ENCODE assay signal across 14 cellular contexts in genomic region chr10:109881481-109881880, GRCh38. TPM values are rescaled to one million over a fixed set of nuclear protein-coding genes. Genes with fewer than 3 reads are reported as not detected.
DNase-seq lines count a peak whose midpoint lies in the region; ATAC-seq and TF ChIP-seq lines count a peak whose summit lies in the region.
"Had no signal": no experiment of that assay in that cellular context is flagged by ENCODE, and none has a peak within 500 bp of the region (broad histone marks: within the 10 kb centered on the region; RNA-seq: fewer than 3 reads in every experiment).

No MANE protein-coding gene starts in this region.

- peaks cover 3% of the 10 kb centered on the region; the same call in 1 of the 2 replicates for H3K79me2 ChIP-seq in KMS-11 (ENCODE audit: insufficient read depth, low read depth)

- CTCF ChIA-PET in CD8-positive, alpha-beta memory T cell (lab: Charles Lee), result interaction anchor here (0.9 to 1.0 kb wide), 2 partner anchors 29 to 76 kb away, joined by 3 read pairs; no protein-coding TSS in a partner anchor

- peaks cover 3% of the 10 kb centered on the region; the same call in 1 of the 2 replicates for H3K36me3 ChIP-seq in KMS-11 (ENCODE audit: insufficient read depth)
- peaks cover 38% of the 10 kb centered on the region for H3K36me3 ChIP-seq in WERI-Rb-1
- H3K36me3 ChIP-seq in CD8-positive, alpha-beta memory T cell (ENCODE audit: insufficient read depth, low read length), result peaks cover 44% of the 10 kb centered on the region

- H3K27me3 Mint-ChIP-seq in CD8-positive, alpha-beta memory T cell, result no peaks in the 10 kb centered on the region

- POLR2A ChIA-PET in CD8-positive, alpha-beta memory T cell (lab: Charles Lee), result no interaction called here

- peaks cover 27% of the 10 kb centered on the region for H3K4me1 Mint-ChIP-seq in stimulated activated effector memory CD8-positive, alpha-beta T cell treated with anti-CD3 and anti-CD28 coated beads, Interleukin-12 subunit alpha, Interleukin-12 subunit beta, amount 100 ng/mL, for 72 hours
- H3K4me1 Mint-ChIP-seq in CD8-positive, alpha-beta memory T cell, result peaks cover 6 to 14% (median 10%) of the 10 kb centered on the region in 3 donors

- H3K27me3 ChIP-seq in KMS-11 (ENCODE audit: insufficient read depth, low read depth) (no peaks in the 10 kb centered on the region), WERI-Rb-1 (ENCODE audit: insufficient read depth, low read depth, severe bottlenecking) (no peaks in the 10 kb centered on the region)
- H3K27me3 ChIP-seq in CD8-positive, alpha-beta memory T cell (ENCODE audit: insufficient read depth, low read length, poor library complexity, severe bottlenecking), result no peaks in the 10 kb centered on the region
- H3K27me3 ChIP-seq: adrenal gland, BE2C had no signal

- no peaks in the 10 kb centered on the region for H3K9me3 Mint-ChIP-seq in stimulated activated effector memory CD8-positive, alpha-beta T cell treated with anti-CD3 and anti-CD28 coated beads, Interleukin-12 subunit alpha, Interleukin-12 subunit beta, amount 100 ng/mL, for 72 hours
- no peaks in the 10 kb centered on the region for H3K9me3 Mint-ChIP-seq in CD8-positive, alpha-beta memory T cell

- H4K20me1 ChIP-seq in KMS-11 (ENCODE audit: insufficient read depth), result no peaks in the 10 kb centered on the region

- H3K27ac ChIP-seq in KMS-11, result peak overlapping the region; percentile 99
- H3K27ac ChIP-seq in WERI-Rb-1, result no peak overlapping the region
- no peak overlapping the region for H3K27ac ChIP-seq in CD8-positive, alpha-beta memory T cell (ENCODE audit: low read depth, low read length)
- H3K27ac ChIP-seq: adrenal gland, parathyroid adenoma had no signal

- H3K9ac ChIP-seq in KMS-11, result peak overlapping the region; percentile 25; the same call in 1 of the 2 replicates
- H3K9ac ChIP-seq: parathyroid adenoma had no signal

- peaks cover 96% of the 10 kb centered on the region for H3K36me3 Mint-ChIP-seq in stimulated activated effector memory CD8-positive, alpha-beta T cell treated with anti-CD3 and anti-CD28 coated beads, Interleukin-12 subunit alpha, Interleukin-12 subunit beta, amount 100 ng/mL, for 72 hours
- peaks cover 5 to 85% (median 21%) of the 10 kb centered on the region in 3 donors for H3K36me3 Mint-ChIP-seq in CD8-positive, alpha-beta memory T cell

- ATAC-seq in GM19351 (IDR thresholded peaks at IDR 0.05; ENCODE audit: unreplicated experiment), result peak; percentile 23
- peak; percentile 22 for ATAC-seq in HG02678 (IDR thresholded peaks at IDR 0.05; ENCODE audit: unreplicated experiment)
- ATAC-seq in stimulated activated effector memory CD8-positive, alpha-beta T cell treated with anti-CD3 and anti-CD28 coated beads, Interleukin-12 subunit alpha, Interleukin-12 subunit beta, amount 100 ng/mL, for 72 hours, result no peak
- no peak for ATAC-seq in HG03378 (IDR thresholded peaks at IDR 0.05; ENCODE audit: unreplicated experiment)

- H3K4me3 Mint-ChIP-seq in stimulated activated effector memory CD8-positive, alpha-beta T cell treated with anti-CD3 and anti-CD28 coated beads, Interleukin-12 subunit alpha, Interleukin-12 subunit beta, amount 100 ng/mL, for 72 hours, result no peak overlapping the region
- no peak overlapping the region for H3K4me3 Mint-ChIP-seq in CD8-positive, alpha-beta memory T cell

- peak overlapping the region; percentile 27 for H3K27ac Mint-ChIP-seq in stimulated activated effector memory CD8-positive, alpha-beta T cell treated with anti-CD3 and anti-CD28 coated beads, Interleukin-12 subunit alpha, Interleukin-12 subunit beta, amount 100 ng/mL, for 72 hours
- peak overlapping the region in 2 of 8 donors; percentile 50 to 70 for H3K27ac Mint-ChIP-seq in CD8-positive, alpha-beta memory T cell

- H2AFZ ChIP-seq in KMS-11 (ENCODE audit: low read depth), result no peak overlapping the region
- H2AFZ ChIP-seq: parathyroid adenoma had no signal

- H3K4me3 ChIP-seq in KMS-11 (IDR thresholded peaks at IDR 0.05; ENCODE audit: insufficient read depth, low read depth, low read length), result no peak overlapping the region
- no peak overlapping the region for H3K4me3 ChIP-seq in WERI-Rb-1 (ENCODE audit: low read depth, low read length)
- no peak overlapping the region for H3K4me3 ChIP-seq in CD8-positive, alpha-beta memory T cell (ENCODE audit: low read length)
- H3K4me3 ChIP-seq: adrenal gland had no signal

- no peak for DNase-seq in stimulated activated effector memory CD8-positive, alpha-beta T cell treated with anti-CD3 and anti-CD28 coated beads, Interleukin-12 subunit alpha, Interleukin-12 subunit beta, amount 100 ng/mL, for 72 hours (ENCODE audit: low spot score in 2 of 2)
- no peak for DNase-seq in WERI-Rb-1
- no peak for DNase-seq in CD8-positive, alpha-beta memory T cell
- DNase-seq: activated CD4-positive, alpha-beta T cell treated with anti-CD3 and anti-CD28 coated beads for 1 hour; BE2C; erythroblast; NCI-H2081 treated with DMSO at 0.1 percent for 48 hours; NCI-H774 had no signal

- TF ChIP-seq CTCF in KMS-11 (conservative IDR thresholded peaks at IDR 0.05; ENCODE audit: low read depth, low read length) (no peak), WERI-Rb-1 (IDR thresholded peaks at IDR 0.05; ENCODE audit: low read depth, low read length) (no peak)

- peak overlapping the region; percentile 58 for H3K4me2 ChIP-seq in KMS-11

- H3K9me3 ChIP-seq in WERI-Rb-1 (ENCODE audit: severe bottlenecking), result no peaks in the 10 kb centered on the region
- H3K9me3 ChIP-seq in CD8-positive, alpha-beta memory T cell (ENCODE audit: low read length), result no peaks in the 10 kb centered on the region
- H3K9me3 ChIP-seq: adrenal gland, BE2C had no signal

- H3K4me1 ChIP-seq in KMS-11 (ENCODE audit: low read depth, poor library complexity, severe bottlenecking), result peaks cover 70% of the 10 kb centered on the region
- H3K4me1 ChIP-seq in CD8-positive, alpha-beta memory T cell (ENCODE audit: insufficient read depth, low read length), result no peaks in the 10 kb centered on the region

RNA-seq across cellular contexts. Expression of gene XPNPEP1, which starts 41.8 kb away (rescaled TPM):
- 10 to 100 TPM; 50.2 to 56.1 TPM for total RNA-seq in CD8-positive, alpha-beta memory T cell
- polyA plus RNA-seq in CD8-positive, alpha-beta memory T cell, result 29.7 TPM

Comparison
In these comparisons a context has a peak if more than half of its experiments do, and no peak if none do; other contexts are left out.
1. ATAC-seq: peak in GM19351 (single experiment) and HG02678 (single experiment); none in stimulated activated effector memory CD8-positive, alpha-beta T cell treated with anti-CD3 and anti-CD28 coated beads, Interleukin-12 subunit alpha, Interleukin-12 subunit beta, amount 100 ng/mL, for 72 hours (single experiment) and HG03378 (single experiment).